ENCODE assay signal across 19 cellular contexts in the genomic region with DNA sequence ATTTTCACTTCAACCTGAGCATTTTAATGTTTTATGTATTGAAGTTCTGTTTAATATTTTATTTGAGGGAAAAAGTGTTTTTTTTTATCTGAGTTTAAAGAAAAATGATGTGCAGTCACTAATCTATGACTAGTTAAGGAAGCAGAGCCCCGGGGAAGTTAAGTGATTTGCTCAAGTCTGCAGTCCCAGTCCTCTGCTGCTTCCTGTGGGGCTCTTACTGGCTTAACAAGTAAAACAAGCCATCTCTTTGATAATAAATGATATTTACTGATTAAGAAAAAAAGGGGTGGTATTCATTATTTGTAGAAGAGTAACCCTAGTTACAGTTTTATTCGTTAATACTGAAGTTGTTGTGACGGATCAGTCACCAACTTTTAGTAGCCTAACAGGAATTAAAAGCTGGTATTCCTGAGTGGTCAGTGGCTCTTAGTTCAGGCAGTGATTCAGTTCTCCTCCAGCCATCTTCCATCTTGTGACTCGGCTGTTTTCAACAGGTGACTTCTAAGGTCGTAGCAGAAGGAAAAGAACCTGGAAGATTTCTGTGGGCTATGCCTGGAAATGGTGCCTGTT. TPM values are rescaled to one million over a fixed set of nuclear protein-coding genes. Genes with fewer than 3 reads are reported as not detected.
DNase-seq lines count a peak whose midpoint lies in the region; ATAC-seq and TF ChIP-seq lines count a peak whose summit lies in the region.
"Had no signal": no experiment of that assay in that cellular context is flagged by ENCODE, and none has a peak within 500 bp of the region (broad histone marks: within the 10 kb centered on the region; RNA-seq: fewer than 3 reads in every experiment).

No MANE protein-coding gene starts in this region.

- no peaks in the 10 kb centered on the region for H3K79me2 ChIP-seq in GM23338 (replicated peaks; ENCODE audit: insufficient read depth)

- peaks cover 48% of the 10 kb centered on the region for H3K36me3 Mint-ChIP-seq in activated CD4-positive, alpha-beta T cell treated with anti-CD3 and anti-CD28 coated beads, Interleukin-2, amount 10 ng/mL, durations not matched to agents 7 days and 5 days (ENCODE audit: low read depth)
- H3K36me3 Mint-ChIP-seq in GM23338 (ENCODE audit: low read depth) (peaks cover 5% of the 10 kb centered on the region; the same call in 2 of the 3 replicates), natural killer cell (no peaks in the 10 kb centered on the region)
- H3K36me3 Mint-ChIP-seq in activated naive CD8-positive, alpha-beta T cell = peaks cover 38% of the 10 kb centered on the region

- peak overlapping the region; percentile 96 for H3K27ac Mint-ChIP-seq in activated CD4-positive, alpha-beta T cell treated with anti-CD3 and anti-CD28 coated beads, Interleukin-2, amount 10 ng/mL, durations not matched to agents 7 days and 5 days
- peak overlapping the region; percentile 86 for H3K27ac Mint-ChIP-seq in GM23338
- peak overlapping the region; percentile 100 for H3K27ac Mint-ChIP-seq in activated naive CD8-positive, alpha-beta T cell
- peak overlapping the region; percentile 57 to 82 for H3K27ac Mint-ChIP-seq in natural killer cell
- H3K27ac Mint-ChIP-seq: nephron had no signal

- H3F3A ChIP-seq in GM23338 (replicated peaks; ENCODE audit: low read depth) = no peaks in the 10 kb centered on the region

- no peaks in the 10 kb centered on the region for H3K27me3 ChIP-seq in GM23338 (ENCODE audit: insufficient read depth)
- H3K27me3 ChIP-seq in left lung = no peaks in the 10 kb centered on the region

- no peak overlapping the region for H3K4me3 ChIP-seq in GM23338
- no peak overlapping the region for H3K4me3 ChIP-seq in left lung
- H3K4me3 ChIP-seq: gastroesophageal sphincter, lung, tibial nerve had no signal

- ATAC-seq in GM23338 = no peak
- ATAC-seq in natural killer cell = no peak
- no peak for ATAC-seq in left lung
- ATAC-seq: gastroesophageal sphincter had no signal

- H3K9me3 Mint-ChIP-seq in activated CD4-positive, alpha-beta T cell treated with anti-CD3 and anti-CD28 coated beads, Interleukin-2, amount 10 ng/mL, durations not matched to agents 7 days and 5 days = no peaks in the 10 kb centered on the region
- H3K9me3 Mint-ChIP-seq in GM23338 (no peaks in the 10 kb centered on the region; the same call in 2 of the 3 replicates), natural killer cell (no peaks in the 10 kb centered on the region)
- H3K9me3 Mint-ChIP-seq in activated naive CD8-positive, alpha-beta T cell (ENCODE audit: low read depth) = peaks cover 3% of the 10 kb centered on the region
- H3K9me3 Mint-ChIP-seq: nephron had no signal

- H3K9me3 ChIP-seq in left lung = no peaks in the 10 kb centered on the region
- H3K9me3 ChIP-seq: gastroesophageal sphincter, tibial nerve had no signal

- H3K4me3 Mint-ChIP-seq in activated CD4-positive, alpha-beta T cell treated with anti-CD3 and anti-CD28 coated beads, Interleukin-2, amount 10 ng/mL, durations not matched to agents 7 days and 5 days = no peak overlapping the region
- no peak overlapping the region for H3K4me3 Mint-ChIP-seq in GM23338
- H3K4me3 Mint-ChIP-seq in activated naive CD8-positive, alpha-beta T cell = peak overlapping the region; percentile 71
- no peak overlapping the region for H3K4me3 Mint-ChIP-seq in natural killer cell
- H3K4me3 Mint-ChIP-seq: nephron had no signal

- no peak overlapping the region for H2AFZ ChIP-seq in GM23338

- POLR2A ChIA-PET in activated CD4-positive, alpha-beta T cell treated with anti-CD3 and anti-CD28 coated beads, Interleukin-2, amount 10 ng/mL, durations not matched to agents 7 days and 5 days (lab: Charles Lee) = no interaction called here

- H3K4me1 Mint-ChIP-seq in activated CD4-positive, alpha-beta T cell treated with anti-CD3 and anti-CD28 coated beads, Interleukin-2, amount 10 ng/mL, durations not matched to agents 7 days and 5 days = peaks cover 94% of the 10 kb centered on the region
- H3K4me1 Mint-ChIP-seq in GM23338 (peaks cover 23% of the 10 kb centered on the region), natural killer cell (peaks cover 47 to 52% of the 10 kb centered on the region in 2 donors)
- H3K4me1 Mint-ChIP-seq in activated naive CD8-positive, alpha-beta T cell (ENCODE audit: low read depth) = peaks cover 96% of the 10 kb centered on the region
- H3K4me1 Mint-ChIP-seq: nephron had no signal

- no peaks in the 10 kb centered on the region for H4K20me1 ChIP-seq in GM23338 (replicated peaks; ENCODE audit: insufficient read depth)

- no peak for TF ChIP-seq CTCF in GM23338 (conservative IDR thresholded peaks at IDR 0.05; ENCODE audit: low read depth in 2 of 2)
- TF ChIP-seq CTCF in natural killer cell (IDR thresholded peaks at IDR 0.05) = no peak
- no peak for TF ChIP-seq CTCF in left lung (IDR thresholded peaks at IDR 0.05)

- no peak overlapping the region for H3K4me2 ChIP-seq in GM23338

- intact Hi-C loops in natural killer cell (cut with micrococcal nuclease) (no loop called here), left lung (cut with DNase I) (no loop called here)

- no peaks in the 10 kb centered on the region for H3K27me3 Mint-ChIP-seq in activated CD4-positive, alpha-beta T cell treated with anti-CD3 and anti-CD28 coated beads, Interleukin-2, amount 10 ng/mL, durations not matched to agents 7 days and 5 days
- H3K27me3 Mint-ChIP-seq in GM23338 (ENCODE audit: insufficient read depth, low read depth, poor library complexity) = no peaks in the 10 kb centered on the region
- H3K27me3 Mint-ChIP-seq in activated naive CD8-positive, alpha-beta T cell = no peaks in the 10 kb centered on the region
- H3K27me3 Mint-ChIP-seq in natural killer cell (ENCODE audit: low read depth in 2 of 2) = no peaks in the 10 kb centered on the region

- H3K36me3 ChIP-seq in GM23338 (ENCODE audit: insufficient read depth) (no peaks in the 10 kb centered on the region), left lung (no peaks in the 10 kb centered on the region)
- H3K36me3 ChIP-seq: gastroesophageal sphincter, tibial nerve had no signal

- peak; percentile 35 for DNase-seq in activated CD4-positive, alpha-beta T cell treated with anti-CD3 and anti-CD28 coated beads, Interleukin-2, amount 10 ng/mL, durations not matched to agents 7 days and 5 days
- no peak for DNase-seq in activated CD4-positive, alpha-beta T cell treated with anti-CD3 and anti-CD28 coated beads, Interleukin-2, amount 50 U/mL, for 1 hour
- DNase-seq in GM23338 (ENCODE audit: low spot score) = no peak
- DNase-seq in natural killer cell = no peak
- no peak for DNase-seq in left lung
- no peak for DNase-seq in HCEC 1CT
- DNase-seq in GM19240 (ENCODE audit: insufficient read length, low spot score) = no peak
- DNase-seq: cerebellar nuclear complex, DND-41, NCI-H1694 treated with DMSO at 0.1 percent for 48 hours, NCI-H345, retina had no signal

- CTCF ChIA-PET in activated CD4-positive, alpha-beta T cell treated with anti-CD3 and anti-CD28 coated beads, Interleukin-2, amount 10 ng/mL, durations not matched to agents 7 days and 5 days (lab: Charles Lee) = interaction anchor here (0.9 to 1.9 kb wide), 4 partner anchors 10 to 76 kb away, joined by 3 to 4 read pairs (median 3); a partner anchor contains a TSS

- peaks cover 3% of the 10 kb centered on the region; the same call in 1 of the 2 replicates for H3K9me2 ChIP-seq in GM23338 (ENCODE audit: insufficient read depth)

- H3K4me1 ChIP-seq in GM23338 (ENCODE audit: insufficient read depth) = peaks cover 11% of the 10 kb centered on the region; the same call in 1 of the 2 replicates
- no peaks in the 10 kb centered on the region for H3K4me1 ChIP-seq in left lung
- H3K4me1 ChIP-seq: gastroesophageal sphincter, tibial nerve had no signal

- H3K27ac ChIP-seq in GM23338 (ENCODE audit: low read depth) = no peak overlapping the region
- no peak overlapping the region for H3K27ac ChIP-seq in left lung
- H3K27ac ChIP-seq: C4-2B, gastroesophageal sphincter, tibial nerve had no signal

TF ChIP-seq in GM23338, 12 proteins besides CTCF, POLR2A, EP300 and RAD21 (continues in another document):
- TF ChIP-seq NANOG (IDR thresholded peaks at IDR 0.05; ENCODE audit: borderline replicate concordance) (no peak), JUNB (IDR thresholded peaks at IDR 0.05; ENCODE audit: unreplicated experiment) (no peak), EZH2phosphoT487 (IDR thresholded peaks at IDR 0.05; ENCODE audit: unreplicated experiment) (no peak), CREB1 (CRISPR knock-in tag; IDR thresholded peaks at IDR 0.05; ENCODE audit: low read depth) (no peak), POLR2AphosphoS5 (IDR thresholded peaks at IDR 0.05; ENCODE audit: low read depth) (no peak), STAT1 (IDR thresholded peaks at IDR 0.05; ENCODE audit: unreplicated experiment) (no peak)
- TF ChIP-seq, protein P1, sequence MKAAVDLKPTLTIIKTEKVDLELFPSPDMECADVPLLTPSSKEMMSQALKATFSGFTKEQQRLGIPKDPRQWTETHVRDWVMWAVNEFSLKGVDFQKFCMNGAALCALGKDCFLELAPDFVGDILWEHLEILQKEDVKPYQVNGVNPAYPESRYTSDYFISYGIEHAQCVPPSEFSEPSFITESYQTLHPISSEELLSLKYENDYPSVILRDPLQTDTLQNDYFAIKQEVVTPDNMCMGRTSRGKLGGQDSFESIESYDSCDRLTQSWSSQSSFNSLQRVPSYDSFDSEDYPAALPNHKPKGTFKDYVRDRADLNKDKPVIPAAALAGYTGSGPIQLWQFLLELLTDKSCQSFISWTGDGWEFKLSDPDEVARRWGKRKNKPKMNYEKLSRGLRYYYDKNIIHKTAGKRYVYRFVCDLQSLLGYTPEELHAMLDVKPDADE (IDR thresholded peaks at IDR 0.05) = no peak

RNA-seq across cellular contexts. Expression of a gene that starts 21.7 kb away (rescaled TPM):
- total RNA-seq in activated CD4-positive, alpha-beta T cell treated with anti-CD3 and anti-CD28 coated beads, Interleukin-2, amount 10 ng/mL, durations not matched to agents 7 days and 5 days = 10 to 100 TPM; 51.2 to 65.9 TPM
- total RNA-seq in GM23338 (2014; rRNA removed; shearing (Covaris generic)) = 25.7 and 30.3 TPM in 2 replicates
- polyA plus RNA-seq in GM23338 (2016; fragmentation: Nextera tagmentation; extraction: Ambion mirVana) = 14.0 and 15.9 TPM in 2 replicates
- 10 to 100 TPM; 29.3 to 37.1 (median 34.3) TPM for total RNA-seq in natural killer cell
- 10 to 100 TPM; 10.7 to 12.0 TPM for total RNA-seq in left lung
- total RNA-seq: endothelial cell of umbilical vein had no signal
